Comparison of ENCODE assay signal across 1 cellular context in genomic region chr21:44696572-44696971, GRCh38.
TF ChIP-seq lines count a peak whose summit lies in the region.

No MANE protein-coding gene starts in this region.

TF ChIP-seq in K562, 482 proteins besides CTCF, POLR2A, EP300 and RAD21:
- no peak for TF ChIP-seq ARID2 (IDR thresholded peaks at IDR 0.05)
- TF ChIP-seq RBM14 (IDR thresholded peaks at IDR 0.05; ENCODE audit: borderline replicate concordance, insufficient read depth, low read depth, low read length), result no peak
- no peak for TF ChIP-seq DDX20 (tag; IDR thresholded peaks at IDR 0.05; ENCODE audit: low read depth)
- TF ChIP-seq SREBF1 (IDR thresholded peaks at IDR 0.05; ENCODE audit: borderline replicate concordance, low read depth, low read length), result no peak
- TF ChIP-seq ZNF384 (IDR thresholded peaks at IDR 0.05; ENCODE audit: low read depth, low read length), result no peak
- TF ChIP-seq, protein P1, sequence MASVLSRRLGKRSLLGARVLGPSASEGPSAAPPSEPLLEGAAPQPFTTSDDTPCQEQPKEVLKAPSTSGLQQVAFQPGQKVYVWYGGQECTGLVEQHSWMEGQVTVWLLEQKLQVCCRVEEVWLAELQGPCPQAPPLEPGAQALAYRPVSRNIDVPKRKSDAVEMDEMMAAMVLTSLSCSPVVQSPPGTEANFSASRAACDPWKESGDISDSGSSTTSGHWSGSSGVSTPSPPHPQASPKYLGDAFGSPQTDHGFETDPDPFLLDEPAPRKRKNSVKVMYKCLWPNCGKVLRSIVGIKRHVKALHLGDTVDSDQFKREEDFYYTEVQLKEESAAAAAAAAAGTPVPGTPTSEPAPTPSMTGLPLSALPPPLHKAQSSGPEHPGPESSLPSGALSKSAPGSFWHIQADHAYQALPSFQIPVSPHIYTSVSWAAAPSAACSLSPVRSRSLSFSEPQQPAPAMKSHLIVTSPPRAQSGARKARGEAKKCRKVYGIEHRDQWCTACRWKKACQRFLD (CRISPR knock-in tag; IDR thresholded peaks at IDR 0.05), result no peak
- no peak for TF ChIP-seq JUN (IDR thresholded peaks at IDR 0.05; ENCODE audit: borderline replicate concordance, low read depth, low read length)
- no peak for TF ChIP-seq JUN (CRISPR knock-in tag; IDR thresholded peaks at IDR 0.05; ENCODE audit: borderline replicate concordance)
- no peak for TF ChIP-seq NUFIP1 (IDR thresholded peaks at IDR 0.05; ENCODE audit: partially characterized antibody)
- TF ChIP-seq ZNF695 (CRISPR knock-in tag; IDR thresholded peaks at IDR 0.05), result no peak
- TF ChIP-seq KLF6 (CRISPR knock-in tag; IDR thresholded peaks at IDR 0.05; ENCODE audit: borderline replicate concordance), result no peak
- no peak for TF ChIP-seq FOXA1 (IDR thresholded peaks at IDR 0.05; ENCODE audit: borderline replicate concordance)
- no peak for TF ChIP-seq RHOXF2B (CRISPR knock-in tag; conservative IDR thresholded peaks at IDR 0.05)
- no peak for TF ChIP-seq FUS (optimal IDR thresholded peaks at IDR 0.05; ENCODE audit: low read depth, low read length)
- no peak for TF ChIP-seq TAL1 (IDR thresholded peaks at IDR 0.05)
- TF ChIP-seq, protein P2, sequence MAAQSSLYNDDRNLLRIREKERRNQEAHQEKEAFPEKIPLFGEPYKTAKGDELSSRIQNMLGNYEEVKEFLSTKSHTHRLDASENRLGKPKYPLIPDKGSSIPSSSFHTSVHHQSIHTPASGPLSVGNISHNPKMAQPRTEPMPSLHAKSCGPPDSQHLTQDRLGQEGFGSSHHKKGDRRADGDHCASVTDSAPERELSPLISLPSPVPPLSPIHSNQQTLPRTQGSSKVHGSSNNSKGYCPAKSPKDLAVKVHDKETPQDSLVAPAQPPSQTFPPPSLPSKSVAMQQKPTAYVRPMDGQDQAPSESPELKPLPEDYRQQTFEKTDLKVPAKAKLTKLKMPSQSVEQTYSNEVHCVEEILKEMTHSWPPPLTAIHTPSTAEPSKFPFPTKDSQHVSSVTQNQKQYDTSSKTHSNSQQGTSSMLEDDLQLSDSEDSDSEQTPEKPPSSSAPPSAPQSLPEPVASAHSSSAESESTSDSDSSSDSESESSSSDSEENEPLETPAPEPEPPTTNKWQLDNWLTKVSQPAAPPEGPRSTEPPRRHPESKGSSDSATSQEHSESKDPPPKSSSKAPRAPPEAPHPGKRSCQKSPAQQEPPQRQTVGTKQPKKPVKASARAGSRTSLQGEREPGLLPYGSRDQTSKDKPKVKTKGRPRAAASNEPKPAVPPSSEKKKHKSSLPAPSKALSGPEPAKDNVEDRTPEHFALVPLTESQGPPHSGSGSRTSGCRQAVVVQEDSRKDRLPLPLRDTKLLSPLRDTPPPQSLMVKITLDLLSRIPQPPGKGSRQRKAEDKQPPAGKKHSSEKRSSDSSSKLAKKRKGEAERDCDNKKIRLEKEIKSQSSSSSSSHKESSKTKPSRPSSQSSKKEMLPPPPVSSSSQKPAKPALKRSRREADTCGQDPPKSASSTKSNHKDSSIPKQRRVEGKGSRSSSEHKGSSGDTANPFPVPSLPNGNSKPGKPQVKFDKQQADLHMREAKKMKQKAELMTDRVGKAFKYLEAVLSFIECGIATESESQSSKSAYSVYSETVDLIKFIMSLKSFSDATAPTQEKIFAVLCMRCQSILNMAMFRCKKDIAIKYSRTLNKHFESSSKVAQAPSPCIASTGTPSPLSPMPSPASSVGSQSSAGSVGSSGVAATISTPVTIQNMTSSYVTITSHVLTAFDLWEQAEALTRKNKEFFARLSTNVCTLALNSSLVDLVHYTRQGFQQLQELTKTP (IDR thresholded peaks at IDR 0.05; ENCODE audit: low read depth in 1 of 2, partially characterized antibody in 2 of 2), result no peak
- no peak for TF ChIP-seq SMC3 (conservative IDR thresholded peaks at IDR 0.05; ENCODE audit: insufficient read depth, low read depth, low read length)
- no peak for TF ChIP-seq ASH1L (IDR thresholded peaks at IDR 0.05; ENCODE audit: borderline replicate concordance, low read depth, partially characterized antibody)
- no peak for TF ChIP-seq MXD1 (CRISPR knock-in tag; IDR thresholded peaks at IDR 0.05; ENCODE audit: borderline replicate concordance, poor library complexity, severe bottlenecking)
- TF ChIP-seq HINFP (tag; conservative IDR thresholded peaks at IDR 0.05; ENCODE audit: low read depth), result no peak
